8 cellular contexts compared by ENCODE assay signal in genomic region chr13:99577934-99578917, GRCh38. TPM values are rescaled to one million over a fixed set of nuclear protein-coding genes. Genes with fewer than 3 reads are reported as not detected.
DNase-seq lines count a peak whose midpoint lies in the region; ATAC-seq and TF ChIP-seq lines count a peak whose summit lies in the region.

No MANE protein-coding gene starts in this region.

- no peaks in the 10 kb centered on the region for H3K9me3 ChIP-seq in breast epithelium
- no peaks in the 10 kb centered on the region for H3K9me3 ChIP-seq in SK-N-SH
- no peaks in the 10 kb centered on the region for H3K9me3 ChIP-seq in upper lobe of right lung

- H3K27me3 ChIP-seq in breast epithelium (no peaks in the 10 kb centered on the region), SK-N-SH (ENCODE audit: insufficient read depth) (no peaks in the 10 kb centered on the region), upper lobe of right lung (no peaks in the 10 kb centered on the region)

- peak; percentile 38 to 47 for ATAC-seq in left cardiac atrium
- peak; percentile 13 for ATAC-seq in upper lobe of right lung
- ATAC-seq in HG03378 (IDR thresholded peaks at IDR 0.05; ENCODE audit: unreplicated experiment): no peak
- no peak for ATAC-seq in HG02973 (IDR thresholded peaks at IDR 0.05; ENCODE audit: unreplicated experiment)

- no peak overlapping the region for H2AFZ ChIP-seq in SK-N-SH (ENCODE audit: low read depth)

- intact Hi-C loops in MCF 10A (cut with micrococcal nuclease): no loop called here
- intact Hi-C loops in breast epithelium (cut with DNase I; ENCODE audit: low total_unique reads): no loop called here
- intact Hi-C loops in left cardiac atrium (cut with DNase I): no loop called here
- intact Hi-C loops in upper lobe of right lung (cut with DNase I): no loop called here

- no peaks in the 10 kb centered on the region for H4K20me1 ChIP-seq in SK-N-SH (ENCODE audit: insufficient read depth)

- H3K4me3 ChIP-seq in breast epithelium (no peak overlapping the region), SK-N-SH (ENCODE audit: low read depth in 2 of 2, low read length in 1 of 2) (no peak overlapping the region), upper lobe of right lung (no peak overlapping the region)

- H3K79me2 ChIP-seq in SK-N-SH (ENCODE audit: insufficient read depth): no peaks in the 10 kb centered on the region

- no peak for TF ChIP-seq POLR2A in breast epithelium (IDR thresholded peaks at IDR 0.05)

- no peak overlapping the region for H3K4me3 Mint-ChIP-seq in MCF 10A (ENCODE audit: unreplicated experiment)
- H3K4me3 Mint-ChIP-seq in activated CD4-positive, alpha-beta T cell treated with anti-CD3 and anti-CD28 coated beads, Interleukin-2, amount 10 ng/mL, durations not matched to agents 7 days and 5 days: no peak overlapping the region

- CTCF ChIA-PET in MCF 10A (lab: Yijun Ruan, JAX) (interaction anchor here (0.5 to 1.9 kb wide), 11 partner anchors 10 to 490 kb away, joined by 3 to 9 read pairs (median 4); partner anchors contain the start of gene CLYBL), SK-N-SH (lab: Yijun Ruan, JAX) (interaction anchor here (0.8 to 2.2 kb wide), 9 partner anchors 12 to 312 kb away, joined by 3 to 7 read pairs (median 4); partner anchors contain the start of gene CLYBL)
- CTCF ChIA-PET in activated CD4-positive, alpha-beta T cell treated with anti-CD3 and anti-CD28 coated beads, Interleukin-2, amount 10 ng/mL, durations not matched to agents 7 days and 5 days (lab: Charles Lee): interaction anchor here (0.8 kb wide), 2 partner anchors 39 to 362 kb away, joined by 3 read pairs; no protein-coding TSS in a partner anchor

- DNase-seq in MCF 10A (ENCODE audit: unreplicated experiment) (peak; percentile 15), breast epithelium (ENCODE audit: low spot score in 2 of 2) (no peak), SK-N-SH (no peak), left cardiac atrium (no peak), upper lobe of right lung (no peak)
- DNase-seq in activated CD4-positive, alpha-beta T cell treated with anti-CD3 and anti-CD28 coated beads, Interleukin-2, amount 10 ng/mL, durations not matched to agents 7 days and 5 days: no peak

- peak; percentile 12 for TF ChIP-seq CTCF in MCF 10A (IDR thresholded peaks at IDR 0.05; ENCODE audit: unreplicated experiment)
- no peak for TF ChIP-seq CTCF in breast epithelium (IDR thresholded peaks at IDR 0.05)
- TF ChIP-seq CTCF in SK-N-SH (IDR thresholded peaks at IDR 0.05): peak; percentile 38
- peak; percentile 24 for TF ChIP-seq CTCF in upper lobe of right lung (IDR thresholded peaks at IDR 0.05)

- H3F3A ChIP-seq in SK-N-SH (replicated peaks; ENCODE audit: insufficient read depth): no peaks in the 10 kb centered on the region

- no peaks in the 10 kb centered on the region for H3K4me1 ChIP-seq in breast epithelium
- no peaks in the 10 kb centered on the region for H3K4me1 ChIP-seq in SK-N-SH (ENCODE audit: control insufficient read depth in 1 of 2, insufficient read depth in 2 of 2, low read depth in 1 of 2, low read length in 1 of 2)
- H3K4me1 ChIP-seq in upper lobe of right lung: no peaks in the 10 kb centered on the region

- no peaks in the 10 kb centered on the region for H3K27me3 Mint-ChIP-seq in MCF 10A (ENCODE audit: insufficient read depth, unreplicated experiment)
- no peaks in the 10 kb centered on the region for H3K27me3 Mint-ChIP-seq in activated CD4-positive, alpha-beta T cell treated with anti-CD3 and anti-CD28 coated beads, Interleukin-2, amount 10 ng/mL, durations not matched to agents 7 days and 5 days

- no peaks in the 10 kb centered on the region for H3K9me3 Mint-ChIP-seq in MCF 10A (ENCODE audit: unreplicated experiment)
- H3K9me3 Mint-ChIP-seq in activated CD4-positive, alpha-beta T cell treated with anti-CD3 and anti-CD28 coated beads, Interleukin-2, amount 10 ng/mL, durations not matched to agents 7 days and 5 days: no peaks in the 10 kb centered on the region

- peaks cover 5% of the 10 kb centered on the region for H3K4me1 Mint-ChIP-seq in MCF 10A (ENCODE audit: insufficient read depth, unreplicated experiment)
- H3K4me1 Mint-ChIP-seq in activated CD4-positive, alpha-beta T cell treated with anti-CD3 and anti-CD28 coated beads, Interleukin-2, amount 10 ng/mL, durations not matched to agents 7 days and 5 days: peaks cover 7% of the 10 kb centered on the region

- H3K36me3 ChIP-seq in breast epithelium (no peaks in the 10 kb centered on the region), SK-N-SH (replicated peaks in 1 of 2; ENCODE audit: control insufficient read depth in 1 of 2, insufficient read depth in 2 of 2, low read length in 1 of 2) (no peaks in the 10 kb centered on the region), upper lobe of right lung (no peaks in the 10 kb centered on the region)

- whole genome bisulfite sequencing in SK-N-SH (ENCODE audit: low lambda C conversion rate): 85% methylated on average over 10 of the region's 10 CpGs

- no peak for TF ChIP-seq RAD21 in SK-N-SH (IDR thresholded peaks at IDR 0.05; ENCODE audit: low read length)

- H3K27ac ChIP-seq in breast epithelium (no peak overlapping the region), SK-N-SH (ENCODE audit: low read depth in 2 of 2, low read length in 1 of 2) (no peak overlapping the region), upper lobe of right lung (no peak overlapping the region)

- no TSS peak for BruUV-seq in MCF 10A (replicated peaks; lab: Mats Ljungman, UMichigan)

- no peak overlapping the region for H3K27ac Mint-ChIP-seq in MCF 10A (ENCODE audit: low read depth, unreplicated experiment)
- H3K27ac Mint-ChIP-seq in activated CD4-positive, alpha-beta T cell treated with anti-CD3 and anti-CD28 coated beads, Interleukin-2, amount 10 ng/mL, durations not matched to agents 7 days and 5 days: no peak overlapping the region

- no peaks in the 10 kb centered on the region for H3K9me2 ChIP-seq in SK-N-SH

- POLR2A ChIA-PET in MCF 10A (lab: Yijun Ruan, JAX): interaction anchor here (0.6 to 1.6 kb wide), 3 partner anchors 13 to 70 kb away, joined by 3 to 4 read pairs (median 3); partner anchors contain the start of gene CLYBL
- POLR2A ChIA-PET in SK-N-SH (lab: Yijun Ruan, JAX): no interaction called here
- POLR2A ChIA-PET in activated CD4-positive, alpha-beta T cell treated with anti-CD3 and anti-CD28 coated beads, Interleukin-2, amount 10 ng/mL, durations not matched to agents 7 days and 5 days (lab: Charles Lee): no interaction called here

- no peak overlapping the region for H3K4me2 ChIP-seq in SK-N-SH

- no peak for TF ChIP-seq EP300 in SK-N-SH (IDR thresholded peaks at IDR 0.05; ENCODE audit: borderline replicate concordance in 1 of 2, low read depth in 1 of 2, low read length in 1 of 2)

- H3K9ac ChIP-seq in SK-N-SH: no peak overlapping the region

- no peaks in the 10 kb centered on the region for H3K36me3 Mint-ChIP-seq in MCF 10A (ENCODE audit: insufficient read depth, unreplicated experiment)
- no peaks in the 10 kb centered on the region for H3K36me3 Mint-ChIP-seq in activated CD4-positive, alpha-beta T cell treated with anti-CD3 and anti-CD28 coated beads, Interleukin-2, amount 10 ng/mL, durations not matched to agents 7 days and 5 days (ENCODE audit: low read depth)

TF ChIP-seq in SK-N-SH, 30 proteins besides CTCF, POLR2A, EP300 and RAD21 (continues in another document):
- no peak for TF ChIP-seq FOXJ3 (CRISPR knock-in tag; IDR thresholded peaks at IDR 0.05)
- no peak for TF ChIP-seq SMC3 (IDR thresholded peaks at IDR 0.05; ENCODE audit: low read depth, low read length)
- no peak for TF ChIP-seq TAF1 (IDR thresholded peaks at IDR 0.05; ENCODE audit: borderline replicate concordance, low read depth, low read length)
- TF ChIP-seq GATA2 (CRISPR knock-in tag; IDR thresholded peaks at IDR 0.05): no peak
- TF ChIP-seq GABPA (IDR thresholded peaks at IDR 0.05; ENCODE audit: low read depth): no peak
- TF ChIP-seq FOXM1 (IDR thresholded peaks at IDR 0.05; ENCODE audit: low read depth): no peak
- no peak for TF ChIP-seq IRF3 (IDR thresholded peaks at IDR 0.05; ENCODE audit: low read depth, low read length)
- TF ChIP-seq RXRA (IDR thresholded peaks at IDR 0.05; ENCODE audit: borderline replicate concordance, low read depth): no peak
- TF ChIP-seq ZBTB33 (IDR thresholded peaks at IDR 0.05; ENCODE audit: borderline replicate concordance, low read depth): no peak
- no peak for TF ChIP-seq NFIC (IDR thresholded peaks at IDR 0.05; ENCODE audit: borderline replicate concordance)
- TF ChIP-seq ELF1 (IDR thresholded peaks at IDR 0.05): no peak
- TF ChIP-seq MEF2A (IDR thresholded peaks at IDR 0.05; ENCODE audit: borderline replicate concordance, low read depth): no peak
- no peak for TF ChIP-seq CHD2 (IDR thresholded peaks at IDR 0.05; ENCODE audit: low read length, partially characterized antibody)

RNA-seq across cellular contexts. Expression of gene CLYBL, which starts 28.3 kb away (rescaled TPM):
- total RNA-seq in MCF 10A (2022) (10.0 and 12.7 TPM in 2 replicates), breast epithelium (1 to 10 TPM; 5.1 to 8.2 (median 5.1) TPM), left cardiac atrium (10 to 100 TPM; 13.3 to 15.6 TPM), upper lobe of right lung (4.3 TPM)
- polyA plus RNA-seq in SK-N-SH (2012; rRNA removed): 4.7 and 6.3 TPM in 2 replicates
- polyA plus RNA-seq in SK-N-SH (2012; cell fraction: cytosol; rRNA removed): 5.5 and 6.3 TPM in 2 replicates
- 5.0 and 7.8 TPM in 2 replicates for polyA plus RNA-seq in SK-N-SH (2012; cell fraction: nucleus; rRNA removed)
- total RNA-seq in activated CD4-positive, alpha-beta T cell treated with anti-CD3 and anti-CD28 coated beads, Interleukin-2, amount 10 ng/mL, durations not matched to agents 7 days and 5 days: 10 to 100 TPM; 12.2 to 13.0 TPM

Comparison
In these comparisons a context has a peak if more than half of its experiments do, and no peak if none do; other contexts are left out.
1. CTCF ChIP-seq: peak in MCF 10A (single experiment), SK-N-SH (single experiment) and upper lobe of right lung (single experiment); none in breast epithelium (0 of 3).
2. ATAC-seq: peak in left cardiac atrium (2 of 2) and upper lobe of right lung (single experiment); none in HG03378 (single experiment) and HG02973 (single experiment).